Comparison of ENCODE assay signal across 1 cellular context in genomic region chr16:89507834-89508590, GRCh38.
TF ChIP-seq lines count a peak whose summit lies in the region.

SPG7 (plus strand) TSS chr16:89508403; CDS start chr16:89508418, 15 bp downstream.

TF ChIP-seq in HepG2, 621 proteins besides CTCF, POLR2A, EP300 and RAD21 (continued from another document and continues in another):
- TF ChIP-seq ZNF747 (CRISPR knock-in tag; IDR thresholded peaks at IDR 0.05; ENCODE audit: borderline replicate concordance), result peak; percentile 50
- no peak for TF ChIP-seq HNF4G (IDR thresholded peaks at IDR 0.05; ENCODE audit: borderline replicate concordance, low read depth, low read length)
- peak; percentile 16; the same call in 1 of the 2 replicates for TF ChIP-seq HNF4G (CRISPR knock-in tag; IDR thresholded peaks at IDR 0.05; ENCODE audit: borderline replicate concordance, low read depth)
- peak; percentile 65; the same call in 1 of the 2 replicates for TF ChIP-seq ZNF766 (CRISPR knock-in tag; IDR thresholded peaks at IDR 0.05; ENCODE audit: borderline replicate concordance)
- TF ChIP-seq ZNF496 (CRISPR knock-in tag; IDR thresholded peaks at IDR 0.05; ENCODE audit: insufficient replicate concordance), result no peak
- peak; percentile 45; the same call in 1 of the 2 replicates for TF ChIP-seq ZNF512B (CRISPR knock-in tag; IDR thresholded peaks at IDR 0.05; ENCODE audit: borderline replicate concordance)
- peak; percentile 23; the same call in 1 of the 2 replicates for TF ChIP-seq ZNF138 (CRISPR knock-in tag; IDR thresholded peaks at IDR 0.05; ENCODE audit: low read depth)
- TF ChIP-seq YEATS2 (CRISPR knock-in tag; IDR thresholded peaks at IDR 0.05; ENCODE audit: borderline replicate concordance), result peak; percentile 62
- 0 out of 2 replicates have a peak, but pooled peaks have one; percentile 66 for TF ChIP-seq ZSCAN31 (CRISPR knock-in tag; IDR thresholded peaks at IDR 0.05; ENCODE audit: low read depth)
- TF ChIP-seq ZNF282 (IDR thresholded peaks at IDR 0.05; ENCODE audit: partially characterized antibody), result no peak
- TF ChIP-seq ZNF124 (CRISPR knock-in tag; IDR thresholded peaks at IDR 0.05), result peak; percentile 64; the same call in 1 of the 2 replicates
- TF ChIP-seq MXI1 (IDR thresholded peaks at IDR 0.05; ENCODE audit: borderline replicate concordance, low read depth, low read length), result peak; percentile 94; the same call in 2 of the 3 replicates
- peak; percentile 63; the same call in 1 of the 2 replicates for TF ChIP-seq ZBTB7A (CRISPR knock-in tag; IDR thresholded peaks at IDR 0.05)
- peak; percentile 81; the same call in 1 of the 2 replicates for TF ChIP-seq ISL2 (CRISPR knock-in tag; IDR thresholded peaks at IDR 0.05)
- TF ChIP-seq JUNB (CRISPR knock-in tag; IDR thresholded peaks at IDR 0.05; ENCODE audit: borderline replicate concordance), result no peak
- TF ChIP-seq ZNF713 (CRISPR knock-in tag; IDR thresholded peaks at IDR 0.05), result no peak
- peak; percentile 7; the same call in 1 of the 2 replicates for TF ChIP-seq STAG1 (CRISPR knock-in tag; IDR thresholded peaks at IDR 0.05)
- peak; percentile 70 for TF ChIP-seq HOXA3 (CRISPR knock-in tag; IDR thresholded peaks at IDR 0.05)
- peak; percentile 59; the same call in 1 of the 2 replicates for TF ChIP-seq ZNF275 (CRISPR knock-in tag; IDR thresholded peaks at IDR 0.05; ENCODE audit: borderline replicate concordance)
- TF ChIP-seq FOXK2 (IDR thresholded peaks at IDR 0.05), result no peak
- peak; percentile 84; the same call in 1 of the 2 replicates for TF ChIP-seq ZNF784 (CRISPR knock-in tag; IDR thresholded peaks at IDR 0.05; ENCODE audit: borderline replicate concordance)
- TF ChIP-seq, protein P1, sequence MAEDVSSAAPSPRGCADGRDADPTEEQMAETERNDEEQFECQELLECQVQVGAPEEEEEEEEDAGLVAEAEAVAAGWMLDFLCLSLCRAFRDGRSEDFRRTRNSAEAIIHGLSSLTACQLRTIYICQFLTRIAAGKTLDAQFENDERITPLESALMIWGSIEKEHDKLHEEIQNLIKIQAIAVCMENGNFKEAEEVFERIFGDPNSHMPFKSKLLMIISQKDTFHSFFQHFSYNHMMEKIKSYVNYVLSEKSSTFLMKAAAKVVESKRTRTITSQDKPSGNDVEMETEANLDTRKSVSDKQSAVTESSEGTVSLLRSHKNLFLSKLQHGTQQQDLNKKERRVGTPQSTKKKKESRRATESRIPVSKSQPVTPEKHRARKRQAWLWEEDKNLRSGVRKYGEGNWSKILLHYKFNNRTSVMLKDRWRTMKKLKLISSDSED (CRISPR knock-in tag; IDR thresholded peaks at IDR 0.05), result peak; percentile 18; the same call in 1 of the 2 replicates
- TF ChIP-seq KDM1A (CRISPR knock-in tag; IDR thresholded peaks at IDR 0.05), result no peak
- TF ChIP-seq, protein P2, sequence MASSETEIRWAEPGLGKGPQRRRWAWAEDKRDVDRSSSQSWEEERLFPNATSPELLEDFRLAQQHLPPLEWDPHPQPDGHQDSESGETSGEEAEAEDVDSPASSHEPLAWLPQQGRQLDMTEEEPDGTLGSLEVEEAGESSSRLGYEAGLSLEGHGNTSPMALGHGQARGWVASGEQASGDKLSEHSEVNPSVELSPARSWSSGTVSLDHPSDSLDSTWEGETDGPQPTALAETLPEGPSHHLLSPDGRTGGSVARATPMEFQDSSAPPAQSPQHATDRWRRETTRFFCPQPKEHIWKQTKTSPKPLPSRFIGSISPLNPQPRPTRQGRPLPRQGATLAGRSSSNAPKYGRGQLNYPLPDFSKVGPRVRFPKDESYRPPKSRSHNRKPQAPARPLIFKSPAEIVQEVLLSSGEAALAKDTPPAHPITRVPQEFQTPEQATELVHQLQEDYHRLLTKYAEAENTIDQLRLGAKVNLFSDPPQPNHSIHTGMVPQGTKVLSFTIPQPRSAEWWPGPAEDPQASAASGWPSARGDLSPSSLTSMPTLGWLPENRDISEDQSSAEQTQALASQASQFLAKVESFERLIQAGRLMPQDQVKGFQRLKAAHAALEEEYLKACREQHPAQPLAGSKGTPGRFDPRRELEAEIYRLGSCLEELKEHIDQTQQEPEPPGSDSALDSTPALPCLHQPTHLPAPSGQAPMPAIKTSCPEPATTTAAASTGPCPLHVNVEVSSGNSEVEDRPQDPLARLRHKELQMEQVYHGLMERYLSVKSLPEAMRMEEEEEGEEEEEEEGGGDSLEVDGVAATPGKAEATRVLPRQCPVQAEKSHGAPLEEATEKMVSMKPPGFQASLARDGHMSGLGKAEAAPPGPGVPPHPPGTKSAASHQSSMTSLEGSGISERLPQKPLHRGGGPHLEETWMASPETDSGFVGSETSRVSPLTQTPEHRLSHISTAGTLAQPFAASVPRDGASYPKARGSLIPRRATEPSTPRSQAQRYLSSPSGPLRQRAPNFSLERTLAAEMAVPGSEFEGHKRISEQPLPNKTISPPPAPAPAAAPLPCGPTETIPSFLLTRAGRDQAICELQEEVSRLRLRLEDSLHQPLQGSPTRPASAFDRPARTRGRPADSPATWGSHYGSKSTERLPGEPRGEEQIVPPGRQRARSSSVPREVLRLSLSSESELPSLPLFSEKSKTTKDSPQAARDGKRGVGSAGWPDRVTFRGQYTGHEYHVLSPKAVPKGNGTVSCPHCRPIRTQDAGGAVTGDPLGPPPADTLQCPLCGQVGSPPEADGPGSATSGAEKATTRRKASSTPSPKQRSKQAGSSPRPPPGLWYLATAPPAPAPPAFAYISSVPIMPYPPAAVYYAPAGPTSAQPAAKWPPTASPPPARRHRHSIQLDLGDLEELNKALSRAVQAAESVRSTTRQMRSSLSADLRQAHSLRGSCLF (CRISPR knock-in tag; IDR thresholded peaks at IDR 0.05; ENCODE audit: borderline replicate concordance), result no peak
- TF ChIP-seq ZNF589 (CRISPR knock-in tag; conservative IDR thresholded peaks at IDR 0.05), result peak; percentile 4
- TF ChIP-seq ZFY (CRISPR knock-in tag; IDR thresholded peaks at IDR 0.05), result peak; percentile 97
- peak; percentile 86; the same call in 1 of the 2 replicates for TF ChIP-seq KAT8 (CRISPR knock-in tag; IDR thresholded peaks at IDR 0.05)
- TF ChIP-seq POLR2AphosphoS5 (IDR thresholded peaks at IDR 0.05; ENCODE audit: low read depth, low read length), result peak; percentile 88
- TF ChIP-seq ZNF672 (CRISPR knock-in tag; IDR thresholded peaks at IDR 0.05), result peak; percentile 80
- peak; percentile 70; the same call in 1 of the 2 replicates for TF ChIP-seq JDP2 (CRISPR knock-in tag; IDR thresholded peaks at IDR 0.05; ENCODE audit: borderline replicate concordance)
- TF ChIP-seq ZNF773 (CRISPR knock-in tag; IDR thresholded peaks at IDR 0.05; ENCODE audit: borderline replicate concordance), result peak; percentile 93
- TF ChIP-seq, protein P3, sequence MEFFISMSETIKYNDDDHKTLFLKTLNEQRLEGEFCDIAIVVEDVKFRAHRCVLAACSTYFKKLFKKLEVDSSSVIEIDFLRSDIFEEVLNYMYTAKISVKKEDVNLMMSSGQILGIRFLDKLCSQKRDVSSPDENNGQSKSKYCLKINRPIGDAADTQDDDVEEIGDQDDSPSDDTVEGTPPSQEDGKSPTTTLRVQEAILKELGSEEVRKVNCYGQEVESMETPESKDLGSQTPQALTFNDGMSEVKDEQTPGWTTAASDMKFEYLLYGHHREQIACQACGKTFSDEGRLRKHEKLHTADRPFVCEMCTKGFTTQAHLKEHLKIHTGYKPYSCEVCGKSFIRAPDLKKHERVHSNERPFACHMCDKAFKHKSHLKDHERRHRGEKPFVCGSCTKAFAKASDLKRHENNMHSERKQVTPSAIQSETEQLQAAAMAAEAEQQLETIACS (CRISPR knock-in tag; IDR thresholded peaks at IDR 0.05), result peak; percentile 74
- no peak for TF ChIP-seq ZNF121 (CRISPR knock-in tag; IDR thresholded peaks at IDR 0.05)
- TF ChIP-seq, protein P4, sequence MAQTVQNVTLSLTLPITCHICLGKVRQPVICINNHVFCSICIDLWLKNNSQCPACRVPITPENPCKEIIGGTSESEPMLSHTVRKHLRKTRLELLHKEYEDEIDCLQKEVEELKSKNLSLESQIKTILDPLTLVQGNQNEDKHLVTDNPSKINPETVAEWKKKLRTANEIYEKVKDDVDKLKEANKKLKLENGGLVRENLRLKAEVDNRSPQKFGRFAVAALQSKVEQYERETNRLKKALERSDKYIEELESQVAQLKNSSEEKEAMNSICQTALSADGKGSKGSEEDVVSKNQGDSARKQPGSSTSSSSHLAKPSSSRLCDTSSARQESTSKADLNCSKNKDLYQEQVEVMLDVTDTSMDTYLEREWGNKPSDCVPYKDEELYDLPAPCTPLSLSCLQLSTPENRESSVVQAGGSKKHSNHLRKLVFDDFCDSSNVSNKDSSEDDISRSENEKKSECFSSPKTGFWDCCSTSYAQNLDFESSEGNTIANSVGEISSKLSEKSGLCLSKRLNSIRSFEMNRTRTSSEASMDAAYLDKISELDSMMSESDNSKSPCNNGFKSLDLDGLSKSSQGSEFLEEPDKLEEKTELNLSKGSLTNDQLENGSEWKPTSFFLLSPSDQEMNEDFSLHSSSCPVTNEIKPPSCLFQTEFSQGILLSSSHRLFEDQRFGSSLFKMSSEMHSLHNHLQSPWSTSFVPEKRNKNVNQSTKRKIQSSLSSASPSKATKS (CRISPR knock-in tag; IDR thresholded peaks at IDR 0.05), result no peak; the same call in 1 of the 2 replicates
- TF ChIP-seq GFI1 (CRISPR knock-in tag; IDR thresholded peaks at IDR 0.05; ENCODE audit: borderline replicate concordance), result peak; percentile 65; the same call in 1 of the 2 replicates
- peak; percentile 87 for TF ChIP-seq ZNF563 (CRISPR knock-in tag; IDR thresholded peaks at IDR 0.05)
- TF ChIP-seq, protein P5, sequence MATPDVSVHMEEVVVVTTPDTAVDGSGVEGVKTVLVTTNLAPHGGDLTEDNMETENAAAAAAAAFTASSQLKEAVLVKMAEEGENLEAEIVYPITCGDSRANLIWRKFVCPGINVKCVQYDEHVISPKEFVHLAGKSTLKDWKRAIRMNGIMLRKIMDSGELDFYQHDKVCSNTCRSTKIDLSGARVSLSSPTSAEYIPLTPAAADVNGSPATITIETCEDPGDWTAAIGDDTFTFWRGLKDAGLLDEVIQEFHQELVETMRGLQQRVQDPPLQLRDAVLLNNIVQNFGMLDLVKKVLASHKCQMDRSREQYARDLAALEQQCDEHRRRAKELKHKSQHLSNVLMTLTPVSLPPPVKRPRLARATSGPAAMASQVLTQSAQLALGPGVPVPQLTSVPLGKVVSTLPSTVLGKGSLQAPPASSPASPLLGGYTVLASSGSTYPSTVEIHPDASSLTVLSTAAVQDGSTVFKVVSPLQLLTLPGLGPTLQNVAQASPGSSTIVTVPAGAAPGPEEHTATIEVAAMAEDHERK (CRISPR knock-in tag; IDR thresholded peaks at IDR 0.05; ENCODE audit: low read depth), result 0 out of 2 replicates have a peak, but pooled peaks have one; percentile 25
- peak; percentile 81 for TF ChIP-seq ASH2L (IDR thresholded peaks at IDR 0.05; ENCODE audit: insufficient read length, low read depth, low read length)
- TF ChIP-seq SALL1 (CRISPR knock-in tag; IDR thresholded peaks at IDR 0.05), result no peak; the same call in none of the 2 replicates
- TF ChIP-seq ZNF264 (CRISPR knock-in tag; IDR thresholded peaks at IDR 0.05), result peak; percentile 78; the same call in 1 of the 2 replicates
- 0 out of 2 replicates have a peak, but pooled peaks have one; percentile 28 for TF ChIP-seq GPN1 (CRISPR knock-in tag; IDR thresholded peaks at IDR 0.05; ENCODE audit: borderline replicate concordance)
- no peak for TF ChIP-seq ZNF616 (CRISPR knock-in tag; IDR thresholded peaks at IDR 0.05; ENCODE audit: low read depth)
- TF ChIP-seq, protein P6, sequence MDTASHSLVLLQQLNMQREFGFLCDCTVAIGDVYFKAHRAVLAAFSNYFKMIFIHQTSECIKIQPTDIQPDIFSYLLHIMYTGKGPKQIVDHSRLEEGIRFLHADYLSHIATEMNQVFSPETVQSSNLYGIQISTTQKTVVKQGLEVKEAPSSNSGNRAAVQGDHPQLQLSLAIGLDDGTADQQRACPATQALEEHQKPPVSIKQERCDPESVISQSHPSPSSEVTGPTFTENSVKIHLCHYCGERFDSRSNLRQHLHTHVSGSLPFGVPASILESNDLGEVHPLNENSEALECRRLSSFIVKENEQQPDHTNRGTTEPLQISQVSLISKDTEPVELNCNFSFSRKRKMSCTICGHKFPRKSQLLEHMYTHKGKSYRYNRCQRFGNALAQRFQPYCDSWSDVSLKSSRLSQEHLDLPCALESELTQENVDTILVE (CRISPR knock-in tag; IDR thresholded peaks at IDR 0.05), result peak; percentile 63; the same call in 1 of the 2 replicates
- peak; percentile 60 for TF ChIP-seq THAP11 (CRISPR knock-in tag; IDR thresholded peaks at IDR 0.05)
- peak; percentile 90; the same call in 1 of the 2 replicates for TF ChIP-seq GLI4 (CRISPR knock-in tag; IDR thresholded peaks at IDR 0.05; ENCODE audit: borderline replicate concordance)
- TF ChIP-seq HNRNPL (IDR thresholded peaks at IDR 0.05; ENCODE audit: low read depth, low read length), result 0 out of 2 replicates have a peak, but pooled peaks have one; percentile 16
- peak; percentile 49 for TF ChIP-seq ZNF674 (CRISPR knock-in tag; IDR thresholded peaks at IDR 0.05; ENCODE audit: low read depth)
- peak; percentile 85 for TF ChIP-seq KDM5A (IDR thresholded peaks at IDR 0.05; ENCODE audit: borderline replicate concordance, low read length)
- TF ChIP-seq MTA3 (CRISPR knock-in tag; IDR thresholded peaks at IDR 0.05), result no peak
